In genomic region chr7:76358053-76358477, GRCh38 we compare ENCODE assay signal across 8 cellular contexts. TPM values are rescaled to one million over a fixed set of nuclear protein-coding genes. Genes with fewer than 3 reads are reported as not detected.
DNase-seq lines count a peak whose midpoint lies in the region; ATAC-seq, FAIRE-seq and TF ChIP-seq lines count a peak whose summit lies in the region.

No MANE protein-coding gene starts in this region.

- H3K4me1 Mint-ChIP-seq in WTC11 = peaks cover 41% of the 10 kb centered on the region

- H3K36me3 ChIP-seq in GM23248 (ENCODE audit: low read depth) = peaks cover 29% of the 10 kb centered on the region
- H3K36me3 ChIP-seq in HepG2 (replicated peaks in 1 of 2; ENCODE audit: control insufficient read depth in 1 of 2, insufficient read depth in 2 of 2, low read length in 2 of 2) = peaks cover 0 to 6% of the 10 kb centered on the region in 2 experiments; a peak in 3 of 5 replicates

- H3K4me3 ChIP-seq in GM23248 = peak overlapping the region; percentile 99
- peak overlapping the region; percentile 92 to 99 (median 94) for H3K4me3 ChIP-seq in HepG2 (replicated peaks in 1 of 3; ENCODE audit: insufficient read depth in 1 of 3, low read depth in 2 of 3, low read length in 3 of 3)

- H3K27ac ChIP-seq in GM23248 (peak overlapping the region; percentile 97), HepG2 (ENCODE audit: extremely low read length, insufficient read depth, low read length) (peak overlapping the region; percentile 93)

- H3K4me3 Mint-ChIP-seq in WTC11 = peak overlapping the region; percentile 96

- no peaks in the 10 kb centered on the region for H3K27me3 ChIP-seq in GM23248 (replicated peaks; ENCODE audit: insufficient read depth)
- H3K27me3 ChIP-seq in HepG2 (ENCODE audit: control insufficient read depth in 1 of 2, insufficient read depth in 2 of 2, low read length in 2 of 2) = no peaks in the 10 kb centered on the region; a peak in 1 of 5 replicates

- no peaks in the 10 kb centered on the region for H3K9me2 ChIP-seq in GM23248 (ENCODE audit: insufficient read depth)

- H2AFZ ChIP-seq in GM23248 (peak overlapping the region; percentile 31; the same call in 1 of the 2 replicates), HepG2 (ENCODE audit: low read length) (no peak overlapping the region)

- TF ChIP-seq EP300 in HepG2 (IDR thresholded peaks at IDR 0.05; ENCODE audit: low read depth in 2 of 2, low read length in 2 of 2) (no peak), HepG2 (CRISPR knock-in tag; IDR thresholded peaks at IDR 0.05; ENCODE audit: borderline replicate concordance) (no peak)

- H3K4me2 ChIP-seq in GM23248 (ENCODE audit: unreplicated experiment) (peak overlapping the region; percentile 95), HepG2 (ENCODE audit: low read depth, low read length) (peak overlapping the region; percentile 54)

- peaks cover 44% of the 10 kb centered on the region for H3K36me3 Mint-ChIP-seq in WTC11

- DNase-seq in G401 (ENCODE audit: low spot score) = peak; percentile 51
- peak; percentile 72 for DNase-seq in GM23248
- peak; percentile 54 for DNase-seq in M059J (ENCODE audit: low read depth)
- peak; percentile 58 for DNase-seq in WTC11 (ENCODE audit: low spot score)
- DNase-seq in cerebellum (ENCODE audit: low spot score) = peak; percentile 49
- DNase-seq in HepG2 (ENCODE audit: low spot score) = no peak
- DNase-seq in stimulated activated CD4-positive, alpha-beta T cell treated with anti-CD3 and anti-CD28 coated beads, TNF-alpha, amount 100 ng/mL, for 1 hour (ENCODE audit: low read depth in 3 of 3, low spot score in 1 of 3) = peak in 2 of 3 donors; percentile 12 to 52
- DNase-seq in NCI-H187 treated with DMSO at 0.1 percent for 48 hours (lab: John Stamatoyannopoulos, UW) = no peak

- intact Hi-C loops in HepG2 (cut with micrococcal nuclease; ENCODE audit: unreplicated experiment) = no loop called here

- peaks cover 24% of the 10 kb centered on the region for H3K4me1 ChIP-seq in GM23248 (ENCODE audit: insufficient read depth)
- peaks cover 54% of the 10 kb centered on the region for H3K4me1 ChIP-seq in HepG2 (ENCODE audit: insufficient read depth, low read length)

- H3K9me3 ChIP-seq in GM23248 (ENCODE audit: low read depth) (no peaks in the 10 kb centered on the region), HepG2 (ENCODE audit: low read length) (no peaks in the 10 kb centered on the region)

- TF ChIP-seq CTCF in WTC11 (IDR thresholded peaks at IDR 0.05) (no peak), HepG2 (CRISPR knock-in tag; IDR thresholded peaks at IDR 0.05) (no peak)

- peaks cover 33% of the 10 kb centered on the region; the same call in 1 of the 2 replicates for H4K20me1 ChIP-seq in GM23248 (ENCODE audit: insufficient read depth)
- peaks cover 44% of the 10 kb centered on the region for H4K20me1 ChIP-seq in HepG2 (ENCODE audit: insufficient read depth, low read length)

- H3F3A ChIP-seq in GM23248 (ENCODE audit: insufficient read depth) = peaks cover 43% of the 10 kb centered on the region

- POLR2A ChIA-PET in WTC11 (lab: Charles Lee) (interaction anchor here (0.6 to 2.3 kb wide), 7 partner anchors 35 to 194 kb away, joined by 3 to 17 read pairs (median 3); partner anchors contain the start of gene UPK3B), HepG2 (lab: Yijun Ruan, JAX) (interaction anchor here (0.7 to 2.8 kb wide), 10 partner anchors 8 to 66 kb away, joined by 3 to 20 read pairs (median 6); no protein-coding TSS in a partner anchor)

- FAIRE-seq in HepG2 (lab: Jason Lieb, UNC) = no peak

- H3K79me2 ChIP-seq in GM23248 (ENCODE audit: insufficient read depth) = peaks cover 56% of the 10 kb centered on the region
- H3K79me2 ChIP-seq in HepG2 (ENCODE audit: insufficient read depth, low read length) = peaks cover 57% of the 10 kb centered on the region

- no peak for TF ChIP-seq RAD21 in HepG2 (CRISPR knock-in tag; IDR thresholded peaks at IDR 0.05)

- H3K9me3 Mint-ChIP-seq in WTC11 = no peaks in the 10 kb centered on the region

- H3K27me3 Mint-ChIP-seq in WTC11 (ENCODE audit: low read depth) = no peaks in the 10 kb centered on the region

- no TSS peak for BruUV-seq in HepG2 (replicated peaks; lab: Mats Ljungman, UMichigan)

- CTCF ChIA-PET in WTC11 (lab: Charles Lee) = interaction anchor here (1.0 to 1.6 kb wide), 2 partner anchors 26 to 76 kb away, joined by 4 to 6 read pairs; no protein-coding TSS in a partner anchor
- CTCF ChIA-PET in HepG2 (lab: Yijun Ruan, JAX; ENCODE audit: low intra/inter-chr PET ratio, low total read pairs) = no interaction called here

- no peak for TF ChIP-seq POLR2A in HepG2 (IDR thresholded peaks at IDR 0.05; ENCODE audit: insufficient read depth in 1 of 2, low read depth in 2 of 2, low read length in 2 of 2)

- 0 to 2% methylated on average over 10 to 24 of the region's 24 CpGs for WGBS in GM23248 (ENCODE audit: low coverage in 1 of 2, low lambda C conversion rate in 2 of 2, missing lambda C conversion rate in 2 of 2), 2 experiments
- 0% methylated on average over 9 of the region's 24 CpGs for whole genome bisulfite sequencing in HepG2 (ENCODE audit: low lambda C conversion rate)

- H3K9ac ChIP-seq in GM23248 (peak overlapping the region; percentile 99), HepG2 (ENCODE audit: insufficient read depth, low read depth, low read length) (peak overlapping the region; percentile 96)

- ATAC-seq in WTC11 = peak; percentile 1; the same call in 1 of the 2 replicates
- ATAC-seq in HepG2 = peak; percentile 15

- in situ Hi-C loops in G401 (cut with HindIII; ENCODE audit: low sequenced_read_pairs) (no loop called here), GM23248 (cut with MboI) (no loop called here), HepG2 (cut with HindIII; ENCODE audit: extremely low pct_ligation_motif_present, low pct_unique_long_range_greater_than_20kb) (no loop called here)

- H3K27ac Mint-ChIP-seq in WTC11 = peak overlapping the region; percentile 86

RNA-seq across cellular contexts. Expression of gene YWHAG, which starts 0.7 kb away (rescaled TPM):
- total RNA-seq in G401 (2014; rRNA removed; shearing (Covaris generic)) = 88.9 and 113 TPM in 2 replicates
- 56.0 TPM in 2 replicates for total RNA-seq in GM23248 (2014; rRNA removed; shearing (Covaris generic))
- 28.1 and 28.4 TPM in 2 replicates for polyA plus RNA-seq in GM23248 (2016; fragmentation: Nextera tagmentation; extraction: Ambion mirVana)
- 131 and 133 TPM in 2 replicates for total RNA-seq in M059J (2014; rRNA removed; shearing (Covaris generic))
- total RNA-seq in WTC11 (2021) = 192 to 201 TPM (median 200 TPM) in 3 replicates
- total RNA-seq in cerebellum = 226 TPM
- total RNA-seq in HepG2 (2016; rRNA removed; fragmentation: Illumina TruSeq; extraction: Trizol) = 67.5 and 93.7 TPM in 2 replicates
- total RNA-seq in HepG2 (2016; cell fraction: cytosol; rRNA removed; fragmentation: Illumina TruSeq; extraction: Trizol; ENCODE audit: low read depth) = 7.9 and 9.3 TPM in 2 replicates
- 72.6 and 87.9 TPM in 2 replicates for total RNA-seq in HepG2 (2016; cell fraction: insoluble cytoplasmic fraction; rRNA removed; fragmentation: Illumina TruSeq; extraction: Trizol)
- total RNA-seq in HepG2 (2016; cell fraction: membrane; rRNA removed; fragmentation: Illumina TruSeq; extraction: Trizol) = 43.2 and 47.4 TPM in 2 replicates
- 40.4 and 44.1 TPM in 2 replicates for total RNA-seq in HepG2 (2016; cell fraction: nucleus; rRNA removed; fragmentation: Illumina TruSeq; extraction: Trizol)
- 36.7 and 36.9 TPM in 2 replicates for polyA plus RNA-seq in HepG2 (2011; rRNA removed)
- polyA plus RNA-seq in HepG2 (2011; cell fraction: cytosol; rRNA removed) = 18.0 and 24.8 TPM in 2 replicates
- 23.3 and 26.1 TPM in 2 replicates for polyA plus RNA-seq in HepG2 (2011; cell fraction: nucleus; rRNA removed)
- 82.2 and 83.9 TPM in 2 replicates for polyA plus RNA-seq in HepG2 (2012)
- 5.9 and 6.1 TPM in 2 replicates for polyA plus RNA-seq in HepG2 (2016; cell fraction: cytosol; fragmentation: Illumina TruSeq; extraction: Trizol; ENCODE audit: low read depth)
- polyA plus RNA-seq in HepG2 (2016; cell fraction: insoluble cytoplasmic fraction; fragmentation: Illumina TruSeq; extraction: Trizol; ENCODE audit: low read depth) = 125 and 130 TPM in 2 replicates
- 21.8 and 25.4 TPM in 2 replicates for polyA plus RNA-seq in HepG2 (2016; cell fraction: membrane; fragmentation: Illumina TruSeq; extraction: Trizol; ENCODE audit: low read depth)
- polyA plus RNA-seq in HepG2 (2016; cell fraction: nucleus; fragmentation: Illumina TruSeq; extraction: Trizol; ENCODE audit: insufficient read depth, low read depth) = 69.2 and 70.0 TPM in 2 replicates
- 56.5 and 77.8 TPM in 2 replicates for polyA minus RNA-seq in HepG2 (2011; rRNA and poly(A)+ RNA removed; ENCODE audit: low replicate concordance)
- 55.6 and 57.6 TPM in 2 replicates for polyA minus RNA-seq in HepG2 (2011; cell fraction: cytosol; rRNA and poly(A)+ RNA removed)
- polyA minus RNA-seq in HepG2 (2011; cell fraction: nucleus; rRNA and poly(A)+ RNA removed) = 27.9 and 31.8 TPM in 2 replicates

RNA-seq across cellular contexts. Expression of gene SSC4D, which starts 51.4 kb away (rescaled TPM):
- 8.1 and 8.5 TPM in 2 replicates for total RNA-seq in G401 (2014; rRNA removed; shearing (Covaris generic))
- 0.43 TPM in 1 of 2 replicates, not detected in the other for total RNA-seq in GM23248 (2014; rRNA removed; shearing (Covaris generic))
- 0.66 and 0.85 TPM in 2 replicates for polyA plus RNA-seq in GM23248 (2016; fragmentation: Nextera tagmentation; extraction: Ambion mirVana)
- total RNA-seq in M059J (2014; rRNA removed; shearing (Covaris generic)) = 0.39 and 0.44 TPM in 2 replicates
- total RNA-seq in WTC11 (2021) = 18.1 to 27.9 TPM (median 24.4 TPM) in 3 replicates
- 0.73 TPM for total RNA-seq in cerebellum
- total RNA-seq in HepG2 (2016; rRNA removed; fragmentation: Illumina TruSeq; extraction: Trizol) = 32.3 and 63.8 TPM in 2 replicates
- 7.6 and 8.8 TPM in 2 replicates for total RNA-seq in HepG2 (2016; cell fraction: cytosol; rRNA removed; fragmentation: Illumina TruSeq; extraction: Trizol; ENCODE audit: low read depth)
- total RNA-seq in HepG2 (2016; cell fraction: insoluble cytoplasmic fraction; rRNA removed; fragmentation: Illumina TruSeq; extraction: Trizol) = 34.6 and 61.6 TPM in 2 replicates
- total RNA-seq in HepG2 (2016; cell fraction: membrane; rRNA removed; fragmentation: Illumina TruSeq; extraction: Trizol) = 25.9 and 27.1 TPM in 2 replicates
- 48.0 and 57.4 TPM in 2 replicates for total RNA-seq in HepG2 (2016; cell fraction: nucleus; rRNA removed; fragmentation: Illumina TruSeq; extraction: Trizol)
- 33.3 and 48.2 TPM in 2 replicates for polyA plus RNA-seq in HepG2 (2011; rRNA removed)
- 37.9 and 40.0 TPM in 2 replicates for polyA plus RNA-seq in HepG2 (2011; cell fraction: cytosol; rRNA removed)
- 48.0 and 53.5 TPM in 2 replicates for polyA plus RNA-seq in HepG2 (2011; cell fraction: nucleus; rRNA removed)
- polyA plus RNA-seq in HepG2 (2012) = 16.6 and 28.9 TPM in 2 replicates
- 6.9 and 7.7 TPM in 2 replicates for polyA plus RNA-seq in HepG2 (2016; cell fraction: cytosol; fragmentation: Illumina TruSeq; extraction: Trizol; ENCODE audit: low read depth)
- 34.3 and 36.7 TPM in 2 replicates for polyA plus RNA-seq in HepG2 (2016; cell fraction: insoluble cytoplasmic fraction; fragmentation: Illumina TruSeq; extraction: Trizol; ENCODE audit: low read depth)
- 21.4 and 22.0 TPM in 2 replicates for polyA plus RNA-seq in HepG2 (2016; cell fraction: membrane; fragmentation: Illumina TruSeq; extraction: Trizol; ENCODE audit: low read depth)
- polyA plus RNA-seq in HepG2 (2016; cell fraction: nucleus; fragmentation: Illumina TruSeq; extraction: Trizol; ENCODE audit: insufficient read depth, low read depth) = 116 and 122 TPM in 2 replicates
- 2.6 and 50.7 TPM in 2 replicates for polyA minus RNA-seq in HepG2 (2011; rRNA and poly(A)+ RNA removed; ENCODE audit: low replicate concordance)
- 11.6 and 15.7 TPM in 2 replicates for polyA minus RNA-seq in HepG2 (2011; cell fraction: cytosol; rRNA and poly(A)+ RNA removed)
- 7.5 and 10.8 TPM in 2 replicates for polyA minus RNA-seq in HepG2 (2011; cell fraction: nucleus; rRNA and poly(A)+ RNA removed)

RNA-seq across cellular contexts. Expression of gene HSPB1, which starts 55.6 kb away (rescaled TPM):
- 129 and 145 TPM in 2 replicates for total RNA-seq in G401 (2014; rRNA removed; shearing (Covaris generic))
- total RNA-seq in GM23248 (2014; rRNA removed; shearing (Covaris generic)) = 79.5 and 96.5 TPM in 2 replicates
- polyA plus RNA-seq in GM23248 (2016; fragmentation: Nextera tagmentation; extraction: Ambion mirVana) = 1,542 and 1,564 TPM in 2 replicates
- total RNA-seq in M059J (2014; rRNA removed; shearing (Covaris generic)) = 204 and 265 TPM in 2 replicates
- total RNA-seq in WTC11 (2021) = 202 to 299 TPM (median 285 TPM) in 3 replicates
- 11.9 TPM for total RNA-seq in cerebellum
- 21.0 and 22.7 TPM in 2 replicates for total RNA-seq in HepG2 (2016; rRNA removed; fragmentation: Illumina TruSeq; extraction: Trizol)
- 28.6 and 37.9 TPM in 2 replicates for total RNA-seq in HepG2 (2016; cell fraction: cytosol; rRNA removed; fragmentation: Illumina TruSeq; extraction: Trizol; ENCODE audit: low read depth)
- total RNA-seq in HepG2 (2016; cell fraction: insoluble cytoplasmic fraction; rRNA removed; fragmentation: Illumina TruSeq; extraction: Trizol) = 19.5 and 23.3 TPM in 2 replicates
- 23.9 and 34.4 TPM in 2 replicates for total RNA-seq in HepG2 (2016; cell fraction: membrane; rRNA removed; fragmentation: Illumina TruSeq; extraction: Trizol)
- total RNA-seq in HepG2 (2016; cell fraction: nucleus; rRNA removed; fragmentation: Illumina TruSeq; extraction: Trizol) = 7.9 and 12.0 TPM in 2 replicates
- polyA plus RNA-seq in HepG2 (2011; rRNA removed) = 38.6 and 58.7 TPM in 2 replicates
- 27.4 and 50.9 TPM in 2 replicates for polyA plus RNA-seq in HepG2 (2011; cell fraction: cytosol; rRNA removed)
- polyA plus RNA-seq in HepG2 (2011; cell fraction: nucleus; rRNA removed) = 34.0 and 48.4 TPM in 2 replicates
- polyA plus RNA-seq in HepG2 (2012) = 35.1 and 96.6 TPM in 2 replicates
- polyA plus RNA-seq in HepG2 (2016; cell fraction: cytosol; fragmentation: Illumina TruSeq; extraction: Trizol; ENCODE audit: low read depth) = 146 and 151 TPM in 2 replicates
- polyA plus RNA-seq in HepG2 (2016; cell fraction: insoluble cytoplasmic fraction; fragmentation: Illumina TruSeq; extraction: Trizol; ENCODE audit: low read depth) = 58.6 and 80.2 TPM in 2 replicates
- 115 and 119 TPM in 2 replicates for polyA plus RNA-seq in HepG2 (2016; cell fraction: membrane; fragmentation: Illumina TruSeq; extraction: Trizol; ENCODE audit: low read depth)
- polyA plus RNA-seq in HepG2 (2016; cell fraction: nucleus; fragmentation: Illumina TruSeq; extraction: Trizol; ENCODE audit: insufficient read depth, low read depth) = 42.2 and 50.9 TPM in 2 replicates
- 27.1 and 53.9 TPM in 2 replicates for polyA minus RNA-seq in HepG2 (2011; rRNA and poly(A)+ RNA removed; ENCODE audit: low replicate concordance)
- 26.1 and 27.0 TPM in 2 replicates for polyA minus RNA-seq in HepG2 (2011; cell fraction: cytosol; rRNA and poly(A)+ RNA removed)
- 5.0 and 5.2 TPM in 2 replicates for polyA minus RNA-seq in HepG2 (2011; cell fraction: nucleus; rRNA and poly(A)+ RNA removed)

Comparison
In these comparisons a context has a peak if more than half of its experiments do, and no peak if none do; other contexts are left out.
1. DNase-seq: peak in G401 (single experiment), GM23248 (single experiment), M059J (single experiment), WTC11 (single experiment), cerebellum (single experiment) and stimulated activated CD4-positive, alpha-beta T cell treated with anti-CD3 and anti-CD28 coated beads, TNF-alpha, amount 100 ng/mL, for 1 hour (2 of 3); none in HepG2 (single experiment) and NCI-H187 treated with DMSO at 0.1 percent for 48 hours (single experiment).